Comparison of ENCODE assay signal across 1 cellular context in genomic region chr9:91451431-91452270, GRCh38.
TF ChIP-seq lines count a peak whose summit lies in the region.

No MANE protein-coding gene starts in this region.

TF ChIP-seq in IMR-90, 13 proteins besides CTCF, POLR2A, EP300 and RAD21 (continued from another document):
- no peak for TF ChIP-seq FOS (IDR thresholded peaks at IDR 0.05; ENCODE audit: low read depth, low read length)
- no peak for TF ChIP-seq RCOR1 (IDR thresholded peaks at IDR 0.05; ENCODE audit: insufficient replicate concordance, low read length)
- no peak for TF ChIP-seq ELK1 (IDR thresholded peaks at IDR 0.05; ENCODE audit: borderline replicate concordance, low read depth, low read length)
- no peak for TF ChIP-seq MXI1 (IDR thresholded peaks at IDR 0.05; ENCODE audit: borderline replicate concordance, low read depth, low read length)
- no peak for TF ChIP-seq MAFK (IDR thresholded peaks at IDR 0.05; ENCODE audit: low read depth, low read length)
- no peak for TF ChIP-seq MAZ (IDR thresholded peaks at IDR 0.05; ENCODE audit: borderline replicate concordance, low read depth, low read length)
- TF ChIP-seq BHLHE40 (IDR thresholded peaks at IDR 0.05; ENCODE audit: low read depth, low read length): no peak
- TF ChIP-seq USF2 (IDR thresholded peaks at IDR 0.05; ENCODE audit: low read depth, low read length): no peak
